Comparison of ENCODE assay signal across 8 cellular contexts in genomic region chrX:2609431-2610238, GRCh38.
DNase-seq lines count a peak whose midpoint lies in the region; ATAC-seq, FAIRE-seq and TF ChIP-seq lines count a peak whose summit lies in the region.

No MANE protein-coding gene starts in this region.

- TF ChIP-seq CTCF in GM12865 (IDR thresholded peaks at IDR 0.05; ENCODE audit: insufficient read depth, low read depth, low read length, missing control alignments) (no peak), HepG2 (CRISPR knock-in tag; IDR thresholded peaks at IDR 0.05) (no peak; the same call in 1 of the 2 replicates), type B pancreatic cell (conservative IDR thresholded peaks at IDR 0.05) (peak; percentile 54)

- H3K4me2 ChIP-seq in HepG2 (ENCODE audit: low read depth, low read length) = peak overlapping the region; percentile 79

- intact Hi-C loops in HepG2 (cut with micrococcal nuclease; ENCODE audit: unreplicated experiment) = no loop called here

- peak overlapping the region; percentile 92 for H3K27ac ChIP-seq in HepG2 (ENCODE audit: extremely low read length, insufficient read depth, low read length)

- peaks cover 40% of the 10 kb centered on the region for H3K4me1 Mint-ChIP-seq in activated naive CD8-positive, alpha-beta T cell treated with anti-CD3 and anti-CD28 coated beads for 36 hours
- H3K4me1 Mint-ChIP-seq in type B pancreatic cell (ENCODE audit: unreplicated experiment) = peaks cover 23% of the 10 kb centered on the region

- no peaks in the 10 kb centered on the region for H3K27me3 Mint-ChIP-seq in activated naive CD8-positive, alpha-beta T cell treated with anti-CD3 and anti-CD28 coated beads for 36 hours
- no peaks in the 10 kb centered on the region for H3K27me3 Mint-ChIP-seq in type B pancreatic cell

- POLR2A ChIA-PET in HepG2 (lab: Yijun Ruan, JAX) = no interaction called here

- H3K27ac Mint-ChIP-seq in activated naive CD8-positive, alpha-beta T cell treated with anti-CD3 and anti-CD28 coated beads for 36 hours = peak overlapping the region; percentile 52
- peak overlapping the region; percentile 80 for H3K27ac Mint-ChIP-seq in type B pancreatic cell

- TSS peak; percentile 47 for BruUV-seq in HepG2 (replicated peaks; lab: Mats Ljungman, UMichigan)

- peak overlapping the region; percentile 72 for H3K4me3 ChIP-seq in GM12865 (ENCODE audit: low read depth, low read length)
- peak overlapping the region; percentile 64 to 99 (median 83) for H3K4me3 ChIP-seq in HepG2 (replicated peaks in 1 of 3; ENCODE audit: insufficient read depth in 1 of 3, low read depth in 2 of 3, low read length in 3 of 3)

- WGBS in HepG2 (ENCODE audit: low lambda C conversion rate) = under 1% methylated on average over 24 of the region's 44 CpGs

- H2AFZ ChIP-seq in HepG2 (ENCODE audit: low read length) = peak overlapping the region; percentile 70

- H3K27me3 ChIP-seq in HepG2 (ENCODE audit: control insufficient read depth in 1 of 2, insufficient read depth in 2 of 2, low read length in 2 of 2) = no peaks in the 10 kb centered on the region; a peak in 1 of 5 replicates

- no peaks in the 10 kb centered on the region for H3K9me3 ChIP-seq in HepG2 (ENCODE audit: low read length)

- peaks cover 0 to 6% of the 10 kb centered on the region in 2 experiments; a peak in 1 of 5 replicates for H3K36me3 ChIP-seq in HepG2 (replicated peaks in 1 of 2; ENCODE audit: control insufficient read depth in 1 of 2, insufficient read depth in 2 of 2, low read length in 2 of 2)

- no peak for TF ChIP-seq POLR2A in HepG2 (IDR thresholded peaks at IDR 0.05; ENCODE audit: insufficient read depth in 1 of 2, low read depth in 2 of 2, low read length in 2 of 2)

- no peak for FAIRE-seq in HepG2 (lab: Jason Lieb, UNC)

- peaks cover 32% of the 10 kb centered on the region for H3K4me1 ChIP-seq in HepG2 (ENCODE audit: insufficient read depth, low read length)

- ATAC-seq in HG03025 (IDR thresholded peaks at IDR 0.05; ENCODE audit: low FRiP score, unreplicated experiment) (peak; percentile 33), HepG2 (no peak)

- no peaks in the 10 kb centered on the region for H4K20me1 ChIP-seq in HepG2 (ENCODE audit: insufficient read depth, low read length)

- H3K36me3 Mint-ChIP-seq in activated naive CD8-positive, alpha-beta T cell treated with anti-CD3 and anti-CD28 coated beads for 36 hours = peaks cover 51% of the 10 kb centered on the region
- peaks cover 18% of the 10 kb centered on the region for H3K36me3 Mint-ChIP-seq in type B pancreatic cell

- CTCF ChIA-PET in HepG2 (lab: Yijun Ruan, JAX; ENCODE audit: low intra/inter-chr PET ratio, low total read pairs) = no interaction called here

- in situ Hi-C loops in HepG2 (cut with HindIII; ENCODE audit: extremely low pct_ligation_motif_present, low pct_unique_long_range_greater_than_20kb) = loop anchor here (10.0 to 25.0 kb wide), 2 partner anchors 965 to 1147 kb away; partner anchors contain the start of gene ASMTL

- peaks cover 12% of the 10 kb centered on the region for H3K79me2 ChIP-seq in HepG2 (ENCODE audit: insufficient read depth, low read length)

- H3K9me3 Mint-ChIP-seq in activated naive CD8-positive, alpha-beta T cell treated with anti-CD3 and anti-CD28 coated beads for 36 hours = peaks cover 2% of the 10 kb centered on the region
- H3K9me3 Mint-ChIP-seq in type B pancreatic cell = no peaks in the 10 kb centered on the region

- no peak for DNase-seq in GM12865 (ENCODE audit: low read depth)
- DNase-seq in activated naive CD8-positive, alpha-beta T cell treated with anti-CD3 and anti-CD28 coated beads for 36 hours = no peak
- no peak for DNase-seq in HepG2 (ENCODE audit: low spot score)
- DNase-seq in type B pancreatic cell (ENCODE audit: extremely low spot score, unreplicated experiment) = no peak
- no peak for DNase-seq in amniotic stem cell (lab: John Stamatoyannopoulos, UW)
- no peak for DNase-seq in NCI-H1694 (lab: John Stamatoyannopoulos, UW)
- no peak for DNase-seq in NCI-H187 treated with DMSO at 0.1 percent for 48 hours (lab: John Stamatoyannopoulos, UW)

- peak overlapping the region; percentile 89 for H3K4me3 Mint-ChIP-seq in activated naive CD8-positive, alpha-beta T cell treated with anti-CD3 and anti-CD28 coated beads for 36 hours
- peak overlapping the region; percentile 92 for H3K4me3 Mint-ChIP-seq in type B pancreatic cell

- no peak for TF ChIP-seq RAD21 in HepG2 (CRISPR knock-in tag; IDR thresholded peaks at IDR 0.05)

- TF ChIP-seq EP300 in HepG2 (IDR thresholded peaks at IDR 0.05; ENCODE audit: low read depth in 2 of 2, low read length in 2 of 2) (no peak), HepG2 (CRISPR knock-in tag; IDR thresholded peaks at IDR 0.05; ENCODE audit: borderline replicate concordance) (no peak)

- peak overlapping the region; percentile 85 for H3K9ac ChIP-seq in HepG2 (ENCODE audit: insufficient read depth, low read depth, low read length)

TF ChIP-seq in HepG2, 621 proteins besides CTCF, POLR2A, EP300 and RAD21 (continues in another document):
- TF ChIP-seq STAG1 (CRISPR knock-in tag; IDR thresholded peaks at IDR 0.05) (peak; percentile 33), ZBTB46 (CRISPR knock-in tag; IDR thresholded peaks at IDR 0.05; ENCODE audit: borderline replicate concordance) (0 out of 2 replicates have a peak, but pooled peaks have one; percentile 17), ZBTB2 (CRISPR knock-in tag; IDR thresholded peaks at IDR 0.05; ENCODE audit: low read depth) (0 out of 2 replicates have a peak, but pooled peaks have one; percentile 18), ZSCAN25 (CRISPR knock-in tag; IDR thresholded peaks at IDR 0.05) (peak; percentile 9; the same call in 1 of the 2 replicates), E2F5 (CRISPR knock-in tag; conservative IDR thresholded peaks at IDR 0.05) (0 out of 2 replicates have a peak, but pooled peaks have one; percentile 30), MLXIP (CRISPR knock-in tag; IDR thresholded peaks at IDR 0.05; ENCODE audit: borderline replicate concordance) (no peak), SRY (CRISPR knock-in tag; IDR thresholded peaks at IDR 0.05) (0 out of 2 replicates have a peak, but pooled peaks have one; percentile 4), HNRNPLL (IDR thresholded peaks at IDR 0.05; ENCODE audit: low read depth, low read length, poor library complexity, severe bottlenecking) (peak; percentile 41), ZNF777 (CRISPR knock-in tag; IDR thresholded peaks at IDR 0.05) (no peak), TGIF2 (CRISPR knock-in tag; IDR thresholded peaks at IDR 0.05) (no peak), ZNF543 (CRISPR knock-in tag; IDR thresholded peaks at IDR 0.05) (0 out of 2 replicates have a peak, but pooled peaks have one; percentile 10), ZSCAN21 (CRISPR knock-in tag; IDR thresholded peaks at IDR 0.05; ENCODE audit: borderline replicate concordance) (peak; percentile 4; the same call in 1 of the 2 replicates)
